ENCODE assay signal across 12 cellular contexts in genomic region chr7:66167773-66168367, GRCh38. TPM values are rescaled to one million over a fixed set of nuclear protein-coding genes. Genes with fewer than 3 reads are reported as not detected.
DNase-seq lines count a peak whose midpoint lies in the region; ATAC-seq and TF ChIP-seq lines count a peak whose summit lies in the region.
"Had no signal": no experiment of that assay in that cellular context is flagged by ENCODE, and none has a peak within 500 bp of the region (broad histone marks: within the 10 kb centered on the region; RNA-seq: fewer than 3 reads in every experiment).

No MANE protein-coding gene starts in this region.

- H3K36me3 ChIP-seq in BJ (ENCODE audit: control insufficient read depth, insufficient read depth, low read length): no peaks in the 10 kb centered on the region
- H3K36me3 ChIP-seq in RWPE2 (ENCODE audit: low read depth): no peaks in the 10 kb centered on the region
- H3K36me3 ChIP-seq: thyroid gland, WERI-Rb-1 had no signal

- TF ChIP-seq CTCF in BJ (IDR thresholded peaks at IDR 0.05; ENCODE audit: insufficient read depth, low read depth, low read length): no peak
- TF ChIP-seq CTCF in RWPE2 (IDR thresholded peaks at IDR 0.05; ENCODE audit: poor library complexity, severe bottlenecking): no peak
- TF ChIP-seq CTCF in GM13977 (IDR thresholded peaks at IDR 0.05; ENCODE audit: extremely low read depth, insufficient read depth, missing control alignments): no peak

- H3K4me3 ChIP-seq in BJ (ENCODE audit: low read depth, low read length) (no peak overlapping the region), RWPE2 (ENCODE audit: severe bottlenecking) (no peak overlapping the region)
- H3K4me3 ChIP-seq: thyroid gland had no signal

- peaks cover 5% of the 10 kb centered on the region for H3K4me1 ChIP-seq in RWPE2 (ENCODE audit: insufficient read depth, poor library complexity, severe bottlenecking)

- ATAC-seq in RWPE2 (ENCODE audit: low read depth): peak; percentile 70
- ATAC-seq in GM18511 (IDR thresholded peaks at IDR 0.05; ENCODE audit: unreplicated experiment): no peak
- no peak for ATAC-seq in HG03108 (IDR thresholded peaks at IDR 0.05; ENCODE audit: unreplicated experiment)
- ATAC-seq: effector memory CD8-positive, alpha-beta T cell had no signal

- CTCF ChIA-PET in BJ (lab: Yijun Ruan, JAX): interaction anchor here (1.3 kb wide), 1 partner anchor 18 kb away, joined by 3 read pairs; no protein-coding TSS in a partner anchor

- no peak overlapping the region for H3K27ac ChIP-seq in RWPE2 (ENCODE audit: poor library complexity, severe bottlenecking)
- H3K27ac ChIP-seq: thyroid gland, WERI-Rb-1 had no signal

- peak; percentile 23 for DNase-seq in BJ (ENCODE audit: low read depth)
- peak; percentile 77 for DNase-seq in LHCN-M2 (ENCODE audit: low read depth)
- DNase-seq in RWPE2 (ENCODE audit: low spot score): no peak
- DNase-seq in fibroblast of peridontal ligament (ENCODE audit: extremely low read depth): peak; percentile 96
- DNase-seq in T1000 (lab: John Stamatoyannopoulos, UW): no peak
- DNase-seq in GM13977 (ENCODE audit: low spot score): no peak
- DNase-seq: effector memory CD8-positive, alpha-beta T cell; kidney; thyroid gland; WERI-Rb-1 had no signal

- no peaks in the 10 kb centered on the region for H3K9me3 ChIP-seq in RWPE2 (ENCODE audit: severe bottlenecking)
- H3K9me3 ChIP-seq: thyroid gland had no signal

- in situ Hi-C loops in GM13977 (cut with MboI; ENCODE audit: low pct_unique_long_range_greater_than_20kb, low sequenced_read_pairs, unreplicated experiment): no loop called here

- POLR2A ChIA-PET in BJ (lab: Charles Lee): interaction anchor here (0.6 kb wide), 1 partner anchor 19 kb away, joined by 16 read pairs; no protein-coding TSS in a partner anchor

- H3K27me3 ChIP-seq in BJ (ENCODE audit: control insufficient read depth, insufficient read depth, low read length) (no peaks in the 10 kb centered on the region), RWPE2 (ENCODE audit: insufficient read depth, poor library complexity, severe bottlenecking) (no peaks in the 10 kb centered on the region)
- H3K27me3 ChIP-seq: thyroid gland had no signal

RNA-seq across cellular contexts. Expression of gene TPST1, which starts 37.3 kb away (rescaled TPM):
- polyA plus RNA-seq in BJ (2011; rRNA removed): 34.9 and 38.9 TPM in 2 replicates
- polyA minus RNA-seq in BJ (2011; rRNA and poly(A)+ RNA removed): 31.6 and 41.5 TPM in 2 replicates
- 53.6 and 68.8 TPM in 2 replicates for total RNA-seq in LHCN-M2 (2014; rRNA removed)
- 25.2 TPM for polyA plus RNA-seq in LHCN-M2 (2012)

RNA-seq across cellular contexts. Expression of gene CRCP, which starts 53.2 kb away (rescaled TPM):
- 24.7 and 24.8 TPM in 2 replicates for polyA plus RNA-seq in BJ (2011; rRNA removed)
- 22.5 and 32.3 TPM in 2 replicates for polyA minus RNA-seq in BJ (2011; rRNA and poly(A)+ RNA removed)
- total RNA-seq in LHCN-M2 (2014; rRNA removed): 33.7 and 37.9 TPM in 2 replicates
- polyA plus RNA-seq in LHCN-M2 (2012): 35.5 TPM

Comparison
In these comparisons a context has a peak if more than half of its experiments do, and no peak if none do; other contexts are left out.
1. DNase-seq: peak in BJ (single experiment), LHCN-M2 (single experiment) and fibroblast of peridontal ligament (single experiment); none in RWPE2 (single experiment), T1000 (single experiment) and GM13977 (single experiment).